In genomic region chr6:4687989-4688947, GRCh38 we compare ENCODE assay signal across 11 cellular contexts.
DNase-seq lines count a peak whose midpoint lies in the region; ATAC-seq, FAIRE-seq and TF ChIP-seq lines count a peak whose summit lies in the region.
"Had no signal": no experiment of that assay in that cellular context is flagged by ENCODE, and none has a peak within 500 bp of the region (broad histone marks: within the 10 kb centered on the region; RNA-seq: fewer than 3 reads in every experiment).

No MANE protein-coding gene starts in this region.

- WGBS in HepG2 (ENCODE audit: low lambda C conversion rate): 28% methylated on average over 14 of the region's 14 CpGs

- FAIRE-seq in astrocyte (lab: Jason Lieb, UNC): peak; percentile 62
- FAIRE-seq in HepG2 (lab: Jason Lieb, UNC): no peak
- FAIRE-seq: H1 had no signal

- POLR2A ChIA-PET in HepG2 (lab: Yijun Ruan, JAX): no interaction called here

- H3K27ac Mint-ChIP-seq in astrocyte (ENCODE audit: unreplicated experiment): peak overlapping the region; percentile 21
- H3K27ac Mint-ChIP-seq: nephron had no signal

- H3K4me3 Mint-ChIP-seq in astrocyte (ENCODE audit: unreplicated experiment): no peak overlapping the region
- H3K4me3 Mint-ChIP-seq: nephron had no signal

- in situ Hi-C loops in HepG2 (cut with HindIII; ENCODE audit: extremely low pct_ligation_motif_present, low pct_unique_long_range_greater_than_20kb): no loop called here

- H3K4me1 ChIP-seq in astrocyte (ENCODE audit: insufficient read depth, low read length) (peaks cover 6% of the 10 kb centered on the region), HepG2 (ENCODE audit: insufficient read depth, low read length) (no peaks in the 10 kb centered on the region)

- H4K20me1 ChIP-seq in astrocyte (ENCODE audit: insufficient read depth, low read length): no peaks in the 10 kb centered on the region
- no peaks in the 10 kb centered on the region for H4K20me1 ChIP-seq in HepG2 (ENCODE audit: insufficient read depth, low read length)

- no TSS peak for BruUV-seq in HepG2 (replicated peaks; lab: Mats Ljungman, UMichigan)

- H3K4me2 ChIP-seq in astrocyte (ENCODE audit: low read length) (peak overlapping the region; percentile 80), HepG2 (ENCODE audit: low read depth, low read length) (no peak overlapping the region)

- peak; percentile 71 for DNase-seq in AG08396 (ENCODE audit: low spot score)
- peak; percentile 62 for DNase-seq in LoVo (ENCODE audit: low spot score)
- DNase-seq in astrocyte (ENCODE audit: low read depth): peak; percentile 72
- no peak for DNase-seq in HepG2 (ENCODE audit: low spot score)
- no peak for DNase-seq in SK-N-DZ (ENCODE audit: low spot score)
- DNase-seq in NCI-H146 (lab: John Stamatoyannopoulos, UW): no peak
- no peak for DNase-seq in NCI-H82 (lab: John Stamatoyannopoulos, UW)
- DNase-seq: WERI-Rb-1 had no signal

- peaks cover 17% of the 10 kb centered on the region for H3K27me3 Mint-ChIP-seq in astrocyte (ENCODE audit: low read depth, unreplicated experiment)

- H3K27ac ChIP-seq in astrocyte (ENCODE audit: low read depth, low read length) (peak overlapping the region; percentile 49), HepG2 (ENCODE audit: extremely low read length, insufficient read depth, low read length) (no peak overlapping the region)
- H3K27ac ChIP-seq: WERI-Rb-1 had no signal

- no peak for TF ChIP-seq POLR2A in HepG2 (IDR thresholded peaks at IDR 0.05; ENCODE audit: insufficient read depth in 1 of 2, low read depth in 2 of 2, low read length in 2 of 2)

- H3K36me3 Mint-ChIP-seq in astrocyte (ENCODE audit: low read depth, unreplicated experiment): peaks cover 3% of the 10 kb centered on the region

- ATAC-seq in HepG2 (no peak), GM21717 (IDR thresholded peaks at IDR 0.05; ENCODE audit: unreplicated experiment) (no peak)

- H2AFZ ChIP-seq in astrocyte (ENCODE audit: low read depth, low read length) (peak overlapping the region; percentile 30), HepG2 (ENCODE audit: low read length) (no peak overlapping the region)

- TF ChIP-seq RAD21 in HepG2 (CRISPR knock-in tag; IDR thresholded peaks at IDR 0.05): no peak

- CTCF ChIA-PET in HepG2 (lab: Yijun Ruan, JAX; ENCODE audit: low intra/inter-chr PET ratio, low total read pairs): no interaction called here

- peaks cover 10% of the 10 kb centered on the region for H3K4me1 Mint-ChIP-seq in astrocyte (ENCODE audit: low read depth, unreplicated experiment)
- H3K4me1 Mint-ChIP-seq: nephron had no signal

- peak overlapping the region; percentile 62 for H3K9ac ChIP-seq in astrocyte (ENCODE audit: low read length)
- H3K9ac ChIP-seq in HepG2 (ENCODE audit: insufficient read depth, low read depth, low read length): no peak overlapping the region

- H3K9me3 ChIP-seq in astrocyte (ENCODE audit: insufficient read depth, low read depth, low read length) (no peaks in the 10 kb centered on the region), HepG2 (ENCODE audit: low read length) (no peaks in the 10 kb centered on the region)

- H3K4me3 ChIP-seq in astrocyte (ENCODE audit: insufficient read depth, low read depth, low read length): peak overlapping the region; percentile 51
- H3K4me3 ChIP-seq in HepG2 (replicated peaks in 1 of 3; ENCODE audit: insufficient read depth in 1 of 3, low read depth in 2 of 3, low read length in 3 of 3): no peak overlapping the region

- no peaks in the 10 kb centered on the region for H3K79me2 ChIP-seq in astrocyte (ENCODE audit: insufficient read depth, low read length)
- H3K79me2 ChIP-seq in HepG2 (ENCODE audit: insufficient read depth, low read length): no peaks in the 10 kb centered on the region

- no peaks in the 10 kb centered on the region for H3K27me3 ChIP-seq in astrocyte (ENCODE audit: insufficient read depth, low read length)
- H3K27me3 ChIP-seq in HepG2 (ENCODE audit: control insufficient read depth in 1 of 2, insufficient read depth in 2 of 2, low read length in 2 of 2): peaks cover 0 to 2% of the 10 kb centered on the region in 2 experiments; a peak in 2 of 5 replicates

- H3K36me3 ChIP-seq in astrocyte (ENCODE audit: insufficient read depth, low read length) (no peaks in the 10 kb centered on the region), HepG2 (replicated peaks in 1 of 2; ENCODE audit: control insufficient read depth in 1 of 2, insufficient read depth in 2 of 2, low read length in 2 of 2) (no peaks in the 10 kb centered on the region)
- H3K36me3 ChIP-seq: WERI-Rb-1 had no signal

- H3K9me3 Mint-ChIP-seq in astrocyte (ENCODE audit: unreplicated experiment): peaks cover 8% of the 10 kb centered on the region

- no peak for TF ChIP-seq EP300 in HepG2 (IDR thresholded peaks at IDR 0.05; ENCODE audit: low read depth in 2 of 2, low read length in 2 of 2)
- TF ChIP-seq EP300 in HepG2 (CRISPR knock-in tag; IDR thresholded peaks at IDR 0.05; ENCODE audit: borderline replicate concordance): no peak

- no peak for TF ChIP-seq CTCF in astrocyte (IDR thresholded peaks at IDR 0.05; ENCODE audit: insufficient read depth, low read depth, low read length)
- no peak for TF ChIP-seq CTCF in HepG2 (CRISPR knock-in tag; IDR thresholded peaks at IDR 0.05)

- intact Hi-C loops in HepG2 (cut with micrococcal nuclease; ENCODE audit: unreplicated experiment): no loop called here

TF ChIP-seq in HepG2, 621 proteins besides CTCF, POLR2A, EP300 and RAD21:
- TF ChIP-seq MAZ (IDR thresholded peaks at IDR 0.05; ENCODE audit: borderline replicate concordance, low read depth, low read length) (no peak), MAZ (CRISPR knock-in tag; IDR thresholded peaks at IDR 0.05; ENCODE audit: low read depth) (no peak), FOSL2 (CRISPR knock-in tag; IDR thresholded peaks at IDR 0.05) (peak; percentile 80), ZNF644 (CRISPR knock-in tag; IDR thresholded peaks at IDR 0.05; ENCODE audit: low read depth) (0 out of 2 replicates have a peak, but pooled peaks have one; percentile 26)

Comparison
In these comparisons a context has a peak if more than half of its experiments do, and no peak if none do; other contexts are left out.
1. DNase-seq: peak in AG08396 (single experiment), LoVo (single experiment) and astrocyte (single experiment); none in HepG2 (single experiment), SK-N-DZ (single experiment), NCI-H146 (single experiment) and NCI-H82 (single experiment).